12 cellular contexts compared by ENCODE assay signal in genomic region chr11:61163714-61164609, GRCh38. TPM values are rescaled to one million over a fixed set of nuclear protein-coding genes. Genes with fewer than 3 reads are reported as not detected.
A peak's percentile ranks its signal among the peaks of the same experiment; 100 is the strongest.
DNase-seq lines count a peak whose midpoint lies in the region; ATAC-seq and TF ChIP-seq lines count a peak whose summit lies in the region.
"Had no signal": no experiment of that assay in that cellular context is flagged by ENCODE, and none has a peak within 500 bp of the region (broad histone marks: within the 10 kb centered on the region; RNA-seq: fewer than 3 reads in every experiment).

No MANE protein-coding gene starts in this region.

- H3K27me3 Mint-ChIP-seq in IgD-negative memory B cell: no peaks in the 10 kb centered on the region
- no peaks in the 10 kb centered on the region for H3K27me3 Mint-ChIP-seq in activated naive CD8-positive, alpha-beta T cell
- peaks cover 3 to 9% of the 10 kb centered on the region in 2 donors for H3K27me3 Mint-ChIP-seq in natural killer cell (ENCODE audit: low read depth in 2 of 2)
- H3K27me3 Mint-ChIP-seq in WTC11 (ENCODE audit: low read depth): peaks cover 4% of the 10 kb centered on the region; the same call in 1 of the 2 replicates
- H3K27me3 Mint-ChIP-seq: CD4-positive, alpha-beta memory T cell had no signal

- H3K27ac Mint-ChIP-seq in IgD-negative memory B cell: peak overlapping the region; percentile 81 to 95 (median 94)
- H3K27ac Mint-ChIP-seq in activated naive CD8-positive, alpha-beta T cell: peak overlapping the region; percentile 93
- peak overlapping the region in 1 of 2 donors; percentile 81 for H3K27ac Mint-ChIP-seq in natural killer cell
- no peak overlapping the region for H3K27ac Mint-ChIP-seq in WTC11

- ATAC-seq in natural killer cell (no peak), HG02870 (IDR thresholded peaks at IDR 0.05; ENCODE audit: unreplicated experiment) (no peak), WTC11 (no peak)
- ATAC-seq: heart left ventricle had no signal

- peaks cover 0 to 2% (median 0%) of the 10 kb centered on the region in 3 donors for H3K9me3 Mint-ChIP-seq in IgD-negative memory B cell
- no peaks in the 10 kb centered on the region for H3K9me3 Mint-ChIP-seq in activated naive CD8-positive, alpha-beta T cell (ENCODE audit: low read depth)
- H3K9me3 Mint-ChIP-seq in natural killer cell: no peaks in the 10 kb centered on the region
- H3K9me3 Mint-ChIP-seq in WTC11: peaks cover 4% of the 10 kb centered on the region; the same call in 1 of the 2 replicates

- H3K4me1 Mint-ChIP-seq in IgD-negative memory B cell (peaks cover 46 to 53% (median 53%) of the 10 kb centered on the region in 3 donors), natural killer cell (peaks cover 33 to 37% of the 10 kb centered on the region in 2 donors), WTC11 (peaks cover 35% of the 10 kb centered on the region)
- peaks cover 58% of the 10 kb centered on the region for H3K4me1 Mint-ChIP-seq in activated naive CD8-positive, alpha-beta T cell (ENCODE audit: low read depth)

- TF ChIP-seq CTCF in natural killer cell (IDR thresholded peaks at IDR 0.05) (no peak), WTC11 (IDR thresholded peaks at IDR 0.05) (no peak)

- DNase-seq in CD1c-positive myeloid dendritic cell (ENCODE audit: extremely low spot score) (peak; percentile 95), natural killer cell (no peak), WTC11 (ENCODE audit: low spot score) (no peak), NCI-H748 (lab: John Stamatoyannopoulos, UW; ENCODE audit: unreplicated experiment) (no peak)
- no peak for DNase-seq in activated CD4-positive, CD25-positive, alpha-beta regulatory T cell treated with anti-CD3 and anti-CD28 coated beads, Interleukin-2, amount 50 U/mL, for 72 hours
- DNase-seq: CD4-positive, alpha-beta memory T cell; IMR-90; NCI-H2171 had no signal

- intact Hi-C loops in natural killer cell (cut with micrococcal nuclease): no loop called here

- POLR2A ChIA-PET in WTC11 (lab: Charles Lee): no interaction called here

- CTCF ChIA-PET in WTC11 (lab: Charles Lee): interaction anchor here (0.6 kb wide), 1 partner anchor 264 kb away, joined by 3 read pairs; no protein-coding TSS in a partner anchor

- no peaks in the 10 kb centered on the region for H3K36me3 Mint-ChIP-seq in IgD-negative memory B cell
- no peaks in the 10 kb centered on the region for H3K36me3 Mint-ChIP-seq in activated naive CD8-positive, alpha-beta T cell
- no peaks in the 10 kb centered on the region for H3K36me3 Mint-ChIP-seq in natural killer cell
- H3K36me3 Mint-ChIP-seq in WTC11: peaks cover 3% of the 10 kb centered on the region; the same call in 1 of the 2 replicates

- H3K4me3 Mint-ChIP-seq in IgD-negative memory B cell (peak overlapping the region; percentile 67 to 84 (median 78)), natural killer cell (peak overlapping the region; percentile 17), WTC11 (no peak overlapping the region)
- H3K4me3 Mint-ChIP-seq in activated naive CD8-positive, alpha-beta T cell: peak overlapping the region; percentile 57

TF ChIP-seq in WTC11, 78 proteins besides CTCF, POLR2A, EP300 and RAD21 (continues in another document):
- TF ChIP-seq MLX (CRISPR knock-in tag; IDR thresholded peaks at IDR 0.05): no peak
- TF ChIP-seq ELF4 (CRISPR knock-in tag; IDR thresholded peaks at IDR 0.05; ENCODE audit: low read depth): no peak
- no peak for TF ChIP-seq ZNF416 (CRISPR knock-in tag; IDR thresholded peaks at IDR 0.05)
- no peak for TF ChIP-seq ERG (CRISPR knock-in tag; IDR thresholded peaks at IDR 0.05)
- no peak for TF ChIP-seq E2F4 (CRISPR knock-in tag; IDR thresholded peaks at IDR 0.05; ENCODE audit: borderline replicate concordance, low read depth)
- TF ChIP-seq OVOL2 (CRISPR knock-in tag; IDR thresholded peaks at IDR 0.05; ENCODE audit: borderline replicate concordance): no peak
- no peak for TF ChIP-seq ATF6 (CRISPR knock-in tag; IDR thresholded peaks at IDR 0.05)
- no peak for TF ChIP-seq STAT6 (CRISPR knock-in tag; conservative IDR thresholded peaks at IDR 0.05; ENCODE audit: low read depth)
- no peak for TF ChIP-seq SMAD3 (CRISPR knock-in tag; IDR thresholded peaks at IDR 0.05; ENCODE audit: borderline replicate concordance)
- no peak for TF ChIP-seq TCF7 (CRISPR knock-in tag; IDR thresholded peaks at IDR 0.05; ENCODE audit: low read depth)
- no peak for TF ChIP-seq ZNF423 (CRISPR knock-in tag; IDR thresholded peaks at IDR 0.05)
- no peak for TF ChIP-seq CBFB (CRISPR knock-in tag; IDR thresholded peaks at IDR 0.05; ENCODE audit: low read depth)
- TF ChIP-seq IRF2 (CRISPR knock-in tag; IDR thresholded peaks at IDR 0.05; ENCODE audit: borderline replicate concordance, low read depth): no peak
- no peak for TF ChIP-seq MAX (CRISPR knock-in tag; IDR thresholded peaks at IDR 0.05)

RNA-seq across cellular contexts. Expression of gene VPS37C, which starts 2.7 kb away (rescaled TPM):
- 2.0 TPM for polyA plus RNA-seq in IgD-negative memory B cell
- total RNA-seq in natural killer cell (1 to 10 TPM; 6.4 to 6.9 (median 6.5) TPM), WTC11 (2021) (22.2 to 23.9 TPM (median 23.4 TPM) in 3 replicates)

RNA-seq across cellular contexts. Expression of gene PGA3, which starts 39.4 kb away (rescaled TPM):
- polyA plus RNA-seq in IgD-negative memory B cell: not detected
- total RNA-seq in natural killer cell (not detected), WTC11 (2021) (0.20 to 0.37 TPM in 2 of 3 replicates, not detected in the other)
- total RNA-seq: CD4-positive, alpha-beta memory T cell had no signal
- polyA plus RNA-seq: CD4-positive, alpha-beta memory T cell; IMR-90 had no signal

RNA-seq across cellular contexts. Expression of gene PGA4, which starts 58.2 kb away (rescaled TPM):
- not detected for polyA plus RNA-seq in IgD-negative memory B cell
- total RNA-seq in natural killer cell (not detected), WTC11 (2021) (0.32 to 1.3 TPM in 2 of 3 replicates, not detected in the other)
- total RNA-seq: CD4-positive, alpha-beta memory T cell; IMR-90 had no signal
- polyA plus RNA-seq: CD4-positive, alpha-beta memory T cell; IMR-90 had no signal
